8 cellular contexts compared by ENCODE assay signal in genomic region chr20:44967207-44967807, GRCh38. TPM values are rescaled to one million over a fixed set of nuclear protein-coding genes. Genes with fewer than 3 reads are reported as not detected.
DNase-seq lines count a peak whose midpoint lies in the region; ATAC-seq lines count a peak whose summit lies in the region.

No MANE protein-coding gene starts in this region.

- H3K9ac ChIP-seq in mucosa of rectum (ENCODE audit: low read depth in 1 of 2, low read length in 2 of 2), result peak overlapping the region; percentile 87 to 96

- peak overlapping the region; percentile 93 to 96 for H3K4me3 ChIP-seq in mucosa of rectum (ENCODE audit: low read length in 2 of 2)

- DNase-seq in activated naive CD4-positive, alpha-beta T cell treated with Interleukin-2 at 50 U/mL for 16 hours, result peak; percentile 23
- no peak for DNase-seq in activated naive CD4-positive, alpha-beta T cell (lab: John Stamatoyannopoulos, UW)
- DNase-seq in SW480 (ENCODE audit: low spot score) (peak; percentile 21), dermis blood vessel endothelial cell (peak; percentile 32), NK-92 (lab: John Stamatoyannopoulos, UW; ENCODE audit: unreplicated experiment) (no peak), T-helper 9 cell (no peak)

- ATAC-seq in GM19035 (IDR thresholded peaks at IDR 0.05; ENCODE audit: unreplicated experiment), result no peak

- H3K27me3 ChIP-seq in mucosa of rectum (ENCODE audit: control insufficient read depth in 2 of 2, insufficient read depth in 2 of 2, low read length in 2 of 2), result no peaks in the 10 kb centered on the region

- H3K9me3 ChIP-seq in mucosa of rectum (ENCODE audit: control insufficient read depth in 2 of 2, low read length in 2 of 2), result no peaks in the 10 kb centered on the region

- H3K4me1 ChIP-seq in mucosa of rectum (ENCODE audit: control insufficient read depth in 2 of 2, insufficient read depth in 2 of 2, low read length in 2 of 2), result peaks cover 12 to 15% of the 10 kb centered on the region in 2 donors

- no peaks in the 10 kb centered on the region for H3K36me3 ChIP-seq in mucosa of rectum (ENCODE audit: control insufficient read depth in 2 of 2, insufficient read depth in 2 of 2, low read length in 2 of 2)

- peak overlapping the region; percentile 92 to 93 for H3K27ac ChIP-seq in mucosa of rectum (ENCODE audit: low read depth in 2 of 2, low read length in 2 of 2)

RNA-seq across cellular contexts. Expression of gene STK4, which starts 1.0 kb away (rescaled TPM):
- 24.4 and 26.2 TPM in 2 replicates for total RNA-seq in dermis blood vessel endothelial cell

RNA-seq across cellular contexts. Expression of gene TOMM34, which starts 7.1 kb away (rescaled TPM):
- 16.8 and 22.2 TPM in 2 replicates for total RNA-seq in dermis blood vessel endothelial cell

RNA-seq across cellular contexts. Expression of gene PABPC1L, which starts 57.4 kb away (rescaled TPM):
- total RNA-seq in dermis blood vessel endothelial cell, result 1.3 and 2.6 TPM in 2 replicates

Comparison
In these comparisons a context has a peak if more than half of its experiments do, and no peak if none do; other contexts are left out.
1. DNase-seq: peak in activated naive CD4-positive, alpha-beta T cell treated with Interleukin-2 at 50 U/mL for 16 hours (single experiment), SW480 (single experiment) and dermis blood vessel endothelial cell (single experiment); none in activated naive CD4-positive, alpha-beta T cell (0 of 4), NK-92 (single experiment) and T-helper 9 cell (single experiment).